ENCODE assay signal across 1 cellular context in the genomic region with DNA sequence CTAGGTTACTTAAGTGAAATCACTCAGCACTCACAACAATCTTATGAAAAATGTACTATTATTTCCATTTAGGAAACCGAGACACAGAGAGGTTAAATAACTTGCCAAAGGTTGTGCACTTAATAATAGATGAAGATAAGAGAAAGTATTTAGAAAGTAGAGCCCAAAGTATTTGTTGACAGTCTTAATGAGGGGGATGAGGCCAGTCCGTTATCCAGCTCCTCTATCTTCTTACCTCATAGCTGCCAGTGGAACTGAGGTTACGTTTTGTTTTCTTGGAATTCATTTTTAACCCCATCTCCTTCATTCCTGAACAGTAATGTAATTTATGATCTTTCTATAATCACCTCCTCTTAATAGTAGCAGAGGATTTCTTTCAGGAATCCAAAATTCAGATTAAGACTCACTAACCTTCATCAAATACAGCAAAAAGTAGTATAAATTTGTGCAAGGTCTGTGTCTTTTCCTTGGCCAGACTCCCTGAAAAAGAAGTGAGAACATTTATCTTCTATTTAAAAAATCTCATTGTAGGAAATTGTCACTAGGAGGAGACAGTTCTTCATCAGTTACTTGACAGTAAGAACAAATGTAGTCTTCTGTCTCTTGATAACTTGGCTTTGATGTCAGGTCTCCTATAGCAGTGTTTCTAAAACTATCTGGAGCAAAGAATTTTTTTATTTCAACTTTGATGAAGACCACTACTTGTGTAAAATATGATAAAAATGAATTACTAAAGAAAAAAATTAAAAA.
TF ChIP-seq lines count a peak whose summit lies in the region.

No MANE protein-coding gene starts in this region.

TF ChIP-seq in endothelial cell of umbilical vein, 7 proteins besides CTCF, POLR2A, EP300 and RAD21:
- no peak for TF ChIP-seq POLR2AphosphoS5 (IDR thresholded peaks at IDR 0.05; ENCODE audit: insufficient read depth, low read depth, low read length)
- no peak for TF ChIP-seq MYC (IDR thresholded peaks at IDR 0.05; ENCODE audit: low read depth, low read length)
- TF ChIP-seq, protein P1, sequence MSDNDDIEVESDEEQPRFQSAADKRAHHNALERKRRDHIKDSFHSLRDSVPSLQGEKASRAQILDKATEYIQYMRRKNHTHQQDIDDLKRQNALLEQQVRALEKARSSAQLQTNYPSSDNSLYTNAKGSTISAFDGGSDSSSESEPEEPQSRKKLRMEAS (IDR thresholded peaks at IDR 0.05; ENCODE audit: insufficient read depth, insufficient read length): no peak
- TF ChIP-seq JUN (IDR thresholded peaks at IDR 0.05; ENCODE audit: borderline replicate concordance, insufficient read depth, insufficient read length, low read depth): no peak
- no peak for TF ChIP-seq EZH2 (IDR thresholded peaks at IDR 0.05; ENCODE audit: borderline replicate concordance, low read depth, low read length, severe bottlenecking)
- TF ChIP-seq FOS (IDR thresholded peaks at IDR 0.05; ENCODE audit: borderline replicate concordance, insufficient read depth, low read length): no peak
- TF ChIP-seq GATA2 (IDR thresholded peaks at IDR 0.05; ENCODE audit: insufficient read depth, insufficient read length, low read depth, low read length): no peak
